ENCODE assay signal across 23 cellular contexts in the genomic region with DNA sequence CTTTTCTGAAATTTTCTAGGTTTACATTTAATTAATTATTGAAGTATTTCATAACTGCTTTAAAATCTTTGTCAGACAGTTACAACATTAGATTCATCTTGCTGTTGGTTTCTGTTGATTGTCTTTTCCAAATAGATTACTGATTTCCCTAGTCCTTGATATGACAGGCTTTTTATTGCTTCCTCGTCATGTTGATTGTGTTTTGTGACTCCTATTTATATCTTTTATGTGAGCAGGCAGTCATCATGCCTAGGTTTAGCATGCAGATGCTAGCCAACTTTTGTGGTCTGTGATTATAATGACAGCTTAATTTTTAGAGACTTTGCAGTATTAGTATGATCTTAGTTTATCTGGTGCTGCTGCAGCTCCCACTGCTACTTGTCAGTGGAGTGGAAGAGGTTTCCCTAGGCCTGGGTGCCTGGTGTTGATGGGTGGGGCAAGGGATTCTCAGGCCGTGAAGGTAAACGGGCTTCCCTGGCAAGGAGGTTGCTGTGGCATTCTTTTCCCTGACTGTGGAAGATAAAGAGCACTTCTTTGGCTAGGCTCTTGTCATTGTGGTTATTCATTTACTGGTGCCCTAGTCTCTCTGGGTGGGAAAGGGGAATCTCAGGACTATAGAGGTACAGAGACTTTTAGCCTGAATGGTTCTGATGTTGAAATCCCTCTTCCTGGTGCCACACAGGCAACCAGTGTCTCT.
"Had no signal": no experiment of that assay in that cellular context is flagged by ENCODE, and none has a peak within 500 bp of the region (broad histone marks: within the 10 kb centered on the region; RNA-seq: fewer than 3 reads in every experiment).

No MANE protein-coding gene starts in this region.

- H3K36me3 ChIP-seq: left lung, neutrophil, tibial nerve had no signal

- ATAC-seq: activated T-helper 17 cell treated with anti-CD3 and anti-CD28 coated beads, Interleukin-2, amount 50 U/mL, for 72 hours; esophagus mucosa; left lung; WTC11 had no signal

- H3K4me3 ChIP-seq: left lung, lung, tibial nerve had no signal

- H3K27ac ChIP-seq: left lung, neutrophil, tibial nerve had no signal

- H3K27me3 ChIP-seq: neutrophil, tibial nerve had no signal

- H3K9me3 ChIP-seq: left lung, neutrophil, tibial nerve had no signal

- H3K4me1 ChIP-seq: left lung, tibial nerve had no signal

- FAIRE-seq: endothelial cell of umbilical vein had no signal

- DNase-seq: activated CD4-positive, alpha-beta memory T cell treated with anti-CD3 and anti-CD28 coated beads, Interleukin-2, amount 10 ng/mL, durations not matched to agents 7 days and 5 days; activated CD4-positive, alpha-beta T cell treated with anti-CD3 and anti-CD28 coated beads for 1 hour; activated CD4-positive, alpha-beta T cell treated with anti-CD3 and anti-CD28 coated beads, Interleukin-2, amount 10 ng/mL, durations not matched to agents 7 days and 5 days; activated CD8-positive, alpha-beta memory T cell treated with anti-CD3 and anti-CD28 coated beads, Interleukin-2, amount 50 U/mL, for 48 hours; activated naive CD4-positive, alpha-beta T cell; activated T-cell treated with anti-CD3 and anti-CD28 coated beads, Interleukin-2, amount 50 U/mL, for 24 hours; anterior cingulate cortex; foreskin fibroblast; islet precursor cell; left lung; naive B cell; nephron progenitor cell; stimulated activated CD4-positive, alpha-beta T cell treated with anti-CD3 and anti-CD28 coated beads, Interleukin-15, amount 100 ng/mL, for 24 hours; stimulated activated CD4-positive, alpha-beta T cell treated with anti-CD3 and anti-CD28 coated beads, Interleukin-2, amount 100 ng/mL, for 24 hours; stimulated activated naive CD4-positive, alpha-beta T cell; T-helper 2 cell had no signal
